ENCODE assay signal across 2 cellular contexts in the genomic region with DNA sequence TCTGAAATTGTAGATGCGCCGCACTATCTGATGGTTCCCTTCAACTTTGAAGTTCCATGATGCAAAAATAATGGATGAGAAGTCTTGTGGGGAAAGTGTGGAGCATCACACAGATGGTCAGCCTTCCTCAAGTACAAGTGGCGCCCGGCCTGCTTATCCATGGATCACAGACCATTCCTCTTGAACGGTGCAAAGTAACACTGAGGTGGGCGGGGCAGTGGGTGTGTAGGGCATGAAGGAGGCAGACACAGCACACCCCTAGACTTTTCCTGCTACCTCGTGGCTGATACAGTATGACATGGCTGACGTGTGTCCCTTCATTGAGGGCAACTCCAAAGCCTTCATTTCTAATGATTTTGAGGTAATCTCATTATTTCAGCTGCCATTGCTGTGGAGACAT.
TF ChIP-seq lines count a peak whose summit lies in the region.

No MANE protein-coding gene starts in this region.

TF ChIP-seq in HEK293, 187 proteins besides CTCF, POLR2A, EP300 and RAD21:
- no peak for TF ChIP-seq ZNF670 (tag by site-specific recombination; IDR thresholded peaks at IDR 0.05; ENCODE audit: low read depth)
- TF ChIP-seq ZNF174 (tag by site-specific recombination; IDR thresholded peaks at IDR 0.05) = no peak
- no peak for TF ChIP-seq ZNF555 (tag by site-specific recombination; conservative IDR thresholded peaks at IDR 0.05)
- no peak for TF ChIP-seq SCRT2 (tag by site-specific recombination; IDR thresholded peaks at IDR 0.05)
- TF ChIP-seq ZFHX2 (tag by site-specific recombination; conservative IDR thresholded peaks at IDR 0.05) = 0 out of 2 replicates have a peak, but pooled peaks have one; percentile 12
- no peak for TF ChIP-seq ZNF211 (tag by site-specific recombination; IDR thresholded peaks at IDR 0.05; ENCODE audit: low read depth)
- TF ChIP-seq ZNF133 (tag by site-specific recombination; IDR thresholded peaks at IDR 0.05) = peak; percentile 39; the same call in 1 of the 2 replicates
- TF ChIP-seq, protein P1, sequence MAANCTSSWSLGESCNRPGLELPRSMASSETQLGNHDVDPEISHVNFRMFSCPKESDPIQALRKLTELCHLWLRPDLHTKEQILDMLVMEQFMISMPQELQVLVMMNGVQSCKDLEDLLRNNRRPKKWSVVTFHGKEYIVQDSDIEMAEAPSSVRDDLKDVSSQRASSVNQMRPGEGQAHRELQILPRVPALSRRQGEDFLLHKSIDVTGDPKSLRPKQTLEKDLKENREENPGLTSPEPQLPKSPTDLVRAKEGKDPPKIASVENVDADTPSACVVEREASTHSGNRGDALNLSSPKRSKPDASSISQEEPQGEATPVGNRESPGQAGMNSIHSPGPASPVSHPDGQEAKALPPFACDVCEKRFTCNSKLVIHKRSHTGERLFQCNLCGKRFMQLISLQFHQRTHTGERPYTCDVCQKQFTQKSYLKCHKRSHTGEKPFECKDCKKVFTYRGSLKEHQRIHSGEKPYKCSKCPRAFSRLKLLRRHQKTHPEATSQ (tag by site-specific recombination; IDR thresholded peaks at IDR 0.05) = no peak
- no peak for TF ChIP-seq PRDM1 (tag by site-specific recombination; IDR thresholded peaks at IDR 0.05)
- peak; percentile 67 for TF ChIP-seq KLF9 (tag by site-specific recombination; IDR thresholded peaks at IDR 0.05; ENCODE audit: low read depth)

TF ChIP-seq in K562, 482 proteins besides CTCF, POLR2A, EP300 and RAD21:
- TF ChIP-seq ZNF707 (CRISPR knock-in tag; conservative IDR thresholded peaks at IDR 0.05) (no peak), DMBX1 (CRISPR knock-in tag; IDR thresholded peaks at IDR 0.05; ENCODE audit: borderline replicate concordance) (no peak), NCOR1 (IDR thresholded peaks at IDR 0.05) (no peak), HMGN3 (IDR thresholded peaks at IDR 0.05; ENCODE audit: borderline replicate concordance, extremely low read depth, insufficient read length, low read depth, low read length) (no peak), ATF1 (CRISPR knock-in tag; IDR thresholded peaks at IDR 0.05) (no peak), ATF1 (tag; IDR thresholded peaks at IDR 0.05) (no peak)
- TF ChIP-seq, protein P2, sequence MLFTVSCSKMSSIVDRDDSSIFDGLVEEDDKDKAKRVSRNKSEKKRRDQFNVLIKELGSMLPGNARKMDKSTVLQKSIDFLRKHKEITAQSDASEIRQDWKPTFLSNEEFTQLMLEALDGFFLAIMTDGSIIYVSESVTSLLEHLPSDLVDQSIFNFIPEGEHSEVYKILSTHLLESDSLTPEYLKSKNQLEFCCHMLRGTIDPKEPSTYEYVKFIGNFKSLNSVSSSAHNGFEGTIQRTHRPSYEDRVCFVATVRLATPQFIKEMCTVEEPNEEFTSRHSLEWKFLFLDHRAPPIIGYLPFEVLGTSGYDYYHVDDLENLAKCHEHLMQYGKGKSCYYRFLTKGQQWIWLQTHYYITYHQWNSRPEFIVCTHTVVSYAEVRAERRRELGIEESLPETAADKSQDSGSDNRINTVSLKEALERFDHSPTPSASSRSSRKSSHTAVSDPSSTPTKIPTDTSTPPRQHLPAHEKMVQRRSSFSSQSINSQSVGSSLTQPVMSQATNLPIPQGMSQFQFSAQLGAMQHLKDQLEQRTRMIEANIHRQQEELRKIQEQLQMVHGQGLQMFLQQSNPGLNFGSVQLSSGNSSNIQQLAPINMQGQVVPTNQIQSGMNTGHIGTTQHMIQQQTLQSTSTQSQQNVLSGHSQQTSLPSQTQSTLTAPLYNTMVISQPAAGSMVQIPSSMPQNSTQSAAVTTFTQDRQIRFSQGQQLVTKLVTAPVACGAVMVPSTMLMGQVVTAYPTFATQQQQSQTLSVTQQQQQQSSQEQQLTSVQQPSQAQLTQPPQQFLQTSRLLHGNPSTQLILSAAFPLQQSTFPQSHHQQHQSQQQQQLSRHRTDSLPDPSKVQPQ (CRISPR knock-in tag; IDR thresholded peaks at IDR 0.05; ENCODE audit: borderline replicate concordance) = no peak
